ENCODE assay signal across 1 cellular context in the genomic region with DNA sequence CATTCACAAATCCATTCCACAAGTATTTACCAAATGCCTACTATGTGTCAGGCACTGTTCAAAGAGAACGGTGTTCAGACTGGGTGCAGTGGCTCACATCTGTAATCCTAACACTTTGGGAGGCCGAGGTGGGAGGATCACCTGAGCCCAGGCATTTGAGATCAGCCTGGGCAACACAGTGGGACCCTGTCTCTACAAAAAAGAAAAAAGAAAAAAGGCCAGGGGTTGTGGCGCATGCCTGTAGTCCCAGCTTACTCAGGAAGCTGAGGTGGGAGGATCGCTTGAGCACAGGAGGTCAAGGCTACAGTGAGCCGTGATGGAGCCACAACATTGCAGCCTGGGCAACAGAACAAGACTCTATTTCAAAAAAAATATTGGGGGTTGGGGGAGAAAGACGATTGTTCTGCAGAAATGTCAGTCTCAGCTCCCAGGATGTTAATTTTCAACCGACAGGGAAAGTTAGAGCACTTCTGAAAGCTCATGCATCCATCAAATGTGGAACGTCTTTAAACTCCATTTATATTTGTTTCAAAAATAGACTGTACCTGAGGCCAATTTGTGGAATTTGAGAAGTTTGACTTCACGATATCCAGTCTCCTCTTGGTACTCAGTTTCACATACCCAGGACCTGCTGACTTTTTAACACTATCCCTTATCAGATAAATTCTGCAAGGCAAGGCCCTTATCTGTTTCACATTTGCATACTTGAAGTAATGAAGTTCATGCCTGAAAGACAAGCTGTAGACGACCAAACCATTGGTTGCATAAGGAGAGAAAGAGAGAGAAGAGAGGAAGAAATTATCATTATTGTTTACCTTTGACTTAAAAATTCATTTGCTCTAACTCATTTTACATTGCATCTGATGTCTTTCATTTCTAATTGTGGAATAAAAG.
TF ChIP-seq lines count a peak whose summit lies in the region.

No MANE protein-coding gene starts in this region.

TF ChIP-seq in HepG2, 621 proteins besides CTCF, POLR2A, EP300 and RAD21 (continued from another document and continues in another):
- TF ChIP-seq ZNF280D (CRISPR knock-in tag; IDR thresholded peaks at IDR 0.05) (peak; percentile 51; the same call in 1 of the 2 replicates), MTA1 (CRISPR knock-in tag; IDR thresholded peaks at IDR 0.05; ENCODE audit: borderline replicate concordance) (peak; percentile 64; the same call in 1 of the 2 replicates), ZNF143 (CRISPR knock-in tag; IDR thresholded peaks at IDR 0.05) (no peak), SMARCE1 (IDR thresholded peaks at IDR 0.05; ENCODE audit: borderline replicate concordance) (no peak), PITX1 (CRISPR knock-in tag; IDR thresholded peaks at IDR 0.05) (0 out of 2 replicates have a peak, but pooled peaks have one; percentile 43), CBX5 (CRISPR knock-in tag; IDR thresholded peaks at IDR 0.05; ENCODE audit: borderline replicate concordance) (peak; percentile 55; the same call in 1 of the 2 replicates), ISX (CRISPR knock-in tag; conservative IDR thresholded peaks at IDR 0.05) (no peak), ADNP (CRISPR knock-in tag; IDR thresholded peaks at IDR 0.05) (peak; percentile 79; the same call in 1 of the 2 replicates), HHEX (CRISPR knock-in tag; IDR thresholded peaks at IDR 0.05) (no peak), KDM4B (CRISPR knock-in tag; IDR thresholded peaks at IDR 0.05) (no peak), ZNF780A (CRISPR knock-in tag; IDR thresholded peaks at IDR 0.05) (no peak), ZNF746 (CRISPR knock-in tag; IDR thresholded peaks at IDR 0.05) (no peak), PATZ1 (CRISPR knock-in tag; IDR thresholded peaks at IDR 0.05) (peak; percentile 57; the same call in 1 of the 2 replicates), TSC22D2 (CRISPR knock-in tag; IDR thresholded peaks at IDR 0.05; ENCODE audit: borderline replicate concordance) (0 out of 2 replicates have a peak, but pooled peaks have one; percentile 30), ZMYM2 (CRISPR knock-in tag; IDR thresholded peaks at IDR 0.05) (peak; percentile 90), FOXJ3 (CRISPR knock-in tag; IDR thresholded peaks at IDR 0.05; ENCODE audit: borderline replicate concordance) (peak; percentile 54; the same call in 1 of the 2 replicates), RARA (CRISPR knock-in tag; IDR thresholded peaks at IDR 0.05) (peak; percentile 91), ZNF17 (CRISPR knock-in tag; IDR thresholded peaks at IDR 0.05) (no peak), SKIL (CRISPR knock-in tag; IDR thresholded peaks at IDR 0.05; ENCODE audit: borderline replicate concordance) (no peak), KDM5A (IDR thresholded peaks at IDR 0.05; ENCODE audit: borderline replicate concordance, low read length) (peak; percentile 33; the same call in 1 of the 2 replicates), ZNF614 (CRISPR knock-in tag; IDR thresholded peaks at IDR 0.05; ENCODE audit: borderline replicate concordance) (peak; percentile 88; the same call in 1 of the 2 replicates), GATA4 (IDR thresholded peaks at IDR 0.05; ENCODE audit: borderline replicate concordance, low read depth) (no peak), IRF2 (CRISPR knock-in tag; IDR thresholded peaks at IDR 0.05) (peak; percentile 79; the same call in 1 of the 2 replicates), POLR2AphosphoS2 (IDR thresholded peaks at IDR 0.05; ENCODE audit: low read depth, low read length) (no peak), ZBTB33 (CRISPR knock-in tag; IDR thresholded peaks at IDR 0.05) (0 out of 2 replicates have a peak, but pooled peaks have one; percentile 4), RARG (CRISPR knock-in tag; IDR thresholded peaks at IDR 0.05; ENCODE audit: low read depth) (no peak), NCOR1 (IDR thresholded peaks at IDR 0.05; ENCODE audit: borderline replicate concordance, low read length) (peak; percentile 84; the same call in 1 of the 2 replicates), KMT2A (CRISPR knock-in tag; IDR thresholded peaks at IDR 0.05) (no peak), BRCA1 (CRISPR knock-in tag; IDR thresholded peaks at IDR 0.05) (no peak), PCBP2 (optimal IDR thresholded peaks at IDR 0.05; ENCODE audit: low read depth, low read length, poor library complexity, severe bottlenecking) (no peak), NR2F6 (IDR thresholded peaks at IDR 0.05) (peak; percentile 92), NR2F6 (CRISPR knock-in tag; IDR thresholded peaks at IDR 0.05) (peak; percentile 98), FOSL2 (CRISPR knock-in tag; IDR thresholded peaks at IDR 0.05) (peak; percentile 66), CENPX (CRISPR knock-in tag; IDR thresholded peaks at IDR 0.05) (no peak), IKZF5 (CRISPR knock-in tag; IDR thresholded peaks at IDR 0.05) (peak; percentile 71; the same call in 1 of the 2 replicates), CREB1 (IDR thresholded peaks at IDR 0.05) (no peak), CREB1 (CRISPR knock-in tag; IDR thresholded peaks at IDR 0.05) (peak; percentile 50; the same call in 1 of the 2 replicates), SPEN (CRISPR knock-in tag; IDR thresholded peaks at IDR 0.05; ENCODE audit: low read depth) (peak; percentile 70; the same call in 1 of the 2 replicates), MIER2 (CRISPR knock-in tag; IDR thresholded peaks at IDR 0.05) (no peak), EHMT2 (IDR thresholded peaks at IDR 0.05; ENCODE audit: borderline replicate concordance, low read depth, low read length) (no peak), TBX3 (IDR thresholded peaks at IDR 0.05; ENCODE audit: borderline replicate concordance) (peak; percentile 35; the same call in 1 of the 2 replicates), NR2C2 (CRISPR knock-in tag; IDR thresholded peaks at IDR 0.05; ENCODE audit: borderline replicate concordance) (peak; percentile 76; the same call in 1 of the 2 replicates), NR3C1 (CRISPR knock-in tag; IDR thresholded peaks at IDR 0.05) (no peak)
- TF ChIP-seq, protein P1, sequence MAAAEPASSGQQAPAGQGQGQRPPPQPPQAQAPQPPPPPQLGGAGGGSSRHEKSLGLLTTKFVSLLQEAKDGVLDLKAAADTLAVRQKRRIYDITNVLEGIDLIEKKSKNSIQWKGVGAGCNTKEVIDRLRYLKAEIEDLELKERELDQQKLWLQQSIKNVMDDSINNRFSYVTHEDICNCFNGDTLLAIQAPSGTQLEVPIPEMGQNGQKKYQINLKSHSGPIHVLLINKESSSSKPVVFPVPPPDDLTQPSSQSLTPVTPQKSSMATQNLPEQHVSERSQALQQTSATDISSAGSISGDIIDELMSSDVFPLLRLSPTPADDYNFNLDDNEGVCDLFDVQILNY (CRISPR knock-in tag; conservative IDR thresholded peaks at IDR 0.05), result no peak
- TF ChIP-seq, protein P2, sequence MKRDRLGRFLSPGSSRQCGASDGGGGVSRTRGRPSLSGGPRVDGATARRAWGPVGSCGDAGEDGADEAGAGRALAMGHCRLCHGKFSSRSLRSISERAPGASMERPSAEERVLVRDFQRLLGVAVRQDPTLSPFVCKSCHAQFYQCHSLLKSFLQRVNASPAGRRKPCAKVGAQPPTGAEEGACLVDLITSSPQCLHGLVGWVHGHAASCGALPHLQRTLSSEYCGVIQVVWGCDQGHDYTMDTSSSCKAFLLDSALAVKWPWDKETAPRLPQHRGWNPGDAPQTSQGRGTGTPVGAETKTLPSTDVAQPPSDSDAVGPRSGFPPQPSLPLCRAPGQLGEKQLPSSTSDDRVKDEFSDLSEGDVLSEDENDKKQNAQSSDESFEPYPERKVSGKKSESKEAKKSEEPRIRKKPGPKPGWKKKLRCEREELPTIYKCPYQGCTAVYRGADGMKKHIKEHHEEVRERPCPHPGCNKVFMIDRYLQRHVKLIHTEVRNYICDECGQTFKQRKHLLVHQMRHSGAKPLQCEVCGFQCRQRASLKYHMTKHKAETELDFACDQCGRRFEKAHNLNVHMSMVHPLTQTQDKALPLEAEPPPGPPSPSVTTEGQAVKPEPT (CRISPR knock-in tag; IDR thresholded peaks at IDR 0.05; ENCODE audit: low read depth), result no peak
- TF ChIP-seq, protein P3, sequence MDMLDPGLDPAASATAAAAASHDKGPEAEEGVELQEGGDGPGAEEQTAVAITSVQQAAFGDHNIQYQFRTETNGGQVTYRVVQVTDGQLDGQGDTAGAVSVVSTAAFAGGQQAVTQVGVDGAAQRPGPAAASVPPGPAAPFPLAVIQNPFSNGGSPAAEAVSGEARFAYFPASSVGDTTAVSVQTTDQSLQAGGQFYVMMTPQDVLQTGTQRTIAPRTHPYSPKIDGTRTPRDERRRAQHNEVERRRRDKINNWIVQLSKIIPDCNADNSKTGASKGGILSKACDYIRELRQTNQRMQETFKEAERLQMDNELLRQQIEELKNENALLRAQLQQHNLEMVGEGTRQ (IDR thresholded peaks at IDR 0.05; ENCODE audit: low read depth, low read length), result no peak
- TF ChIP-seq, protein P3 (CRISPR knock-in tag; IDR thresholded peaks at IDR 0.05; ENCODE audit: borderline replicate concordance), result 0 out of 2 replicates have a peak, but pooled peaks have one; percentile 16
